ENCODE assay signal across 17 cellular contexts in the genomic region with DNA sequence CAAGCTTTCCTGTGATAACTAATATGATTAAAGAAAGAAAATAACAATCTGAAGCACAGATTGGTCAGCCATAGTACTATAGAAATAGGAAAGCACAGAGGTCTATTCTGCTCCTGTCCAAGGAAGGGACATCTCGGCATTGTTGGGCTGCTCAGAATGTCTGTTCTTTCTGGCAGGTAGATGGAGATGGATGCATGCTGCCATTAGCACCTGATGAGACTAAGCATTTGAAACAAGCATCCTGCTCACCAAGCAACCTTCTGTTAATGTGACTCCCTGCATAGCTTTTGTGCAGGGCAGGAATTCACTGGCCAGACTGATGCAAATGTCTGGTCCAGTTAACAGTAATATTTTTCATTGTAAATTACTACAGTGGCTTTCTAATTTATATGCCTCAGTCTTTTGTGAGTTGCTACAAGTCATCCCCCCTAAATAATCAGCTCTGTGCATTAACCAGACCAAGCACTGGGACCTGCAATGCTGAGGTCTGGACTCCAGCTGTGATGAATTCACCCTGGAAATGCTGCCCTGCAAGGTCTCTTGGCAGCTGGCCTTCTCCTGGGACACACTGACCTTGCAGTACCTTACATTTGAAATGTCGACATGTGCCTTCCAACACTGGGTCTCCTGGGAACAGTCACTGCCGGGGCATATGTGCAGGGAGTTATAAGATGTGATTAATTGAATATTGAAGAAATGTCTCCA.
DNase-seq lines count a peak whose midpoint lies in the region; ATAC-seq and TF ChIP-seq lines count a peak whose summit lies in the region.
"Had no signal": no experiment of that assay in that cellular context is flagged by ENCODE, and none has a peak within 500 bp of the region (broad histone marks: within the 10 kb centered on the region; RNA-seq: fewer than 3 reads in every experiment).

No MANE protein-coding gene starts in this region.

- in situ Hi-C loops in ACHN (cut with HindIII; ENCODE audit: low pct_ligation_motif_present, low pct_unique_long_range_greater_than_20kb, low sequenced_read_pairs), result no loop called here

- CTCF ChIA-PET in WTC11 (lab: Charles Lee), result interaction anchor here (1.3 kb wide), 1 partner anchor 12 kb away, joined by 6 read pairs; no protein-coding TSS in a partner anchor

- TF ChIP-seq CTCF in WTC11 (IDR thresholded peaks at IDR 0.05), result no peak
- TF ChIP-seq CTCF in fibroblast of mammary gland (conservative IDR thresholded peaks at IDR 0.05; ENCODE audit: control insufficient read depth, insufficient read depth, low read depth, low read length), result no peak

- no peak overlapping the region for H3K4me3 ChIP-seq in fibroblast of mammary gland (ENCODE audit: control insufficient read depth, low read depth, low read length)
- H3K4me3 ChIP-seq: GM23248, K562, Peyer's patch had no signal

- ATAC-seq in WTC11 (peak; percentile 88), GM21381 (IDR thresholded peaks at IDR 0.05; ENCODE audit: unreplicated experiment) (no peak)
- ATAC-seq: K562 had no signal

- no peaks in the 10 kb centered on the region for H3K9me3 Mint-ChIP-seq in WTC11

- DNase-seq in activated naive CD4-positive, alpha-beta T cell treated with Interleukin-2 at 50 U/mL for 16 hours, result peak; percentile 1
- no peak for DNase-seq in activated naive CD4-positive, alpha-beta T cell treated with anti-CD3 and anti-CD28 coated beads, Interleukin-2, amount 50 U/mL, for 16 hours
- DNase-seq in WTC11 (ENCODE audit: low spot score), result peak; percentile 18
- DNase-seq in fibroblast of mammary gland (ENCODE audit: low read depth), result peak; percentile 18
- DNase-seq in dermis blood vessel endothelial cell, result no peak
- no peak for DNase-seq in midbrain (lab: John Stamatoyannopoulos, UW)
- no peak for DNase-seq in ACHN
- DNase-seq: Caco-2, DMS79 treated with DMSO at 0.1 percent for 48 hours, GDM1, GM23248, NCI-H1092, NCI-H1694, Peyer's patch, Right ventricle myocardium superior had no signal

- H3K4me3 Mint-ChIP-seq in WTC11, result no peak overlapping the region

- H3K4me1 Mint-ChIP-seq in WTC11, result peaks cover 12% of the 10 kb centered on the region

- H3K36me3 Mint-ChIP-seq in WTC11, result no peaks in the 10 kb centered on the region

- H3K27ac Mint-ChIP-seq in WTC11, result peak overlapping the region; percentile 25; the same call in 1 of the 2 replicates

- no peaks in the 10 kb centered on the region for H3K27me3 Mint-ChIP-seq in WTC11 (ENCODE audit: low read depth)

- POLR2A ChIA-PET in WTC11 (lab: Charles Lee), result no interaction called here

TF ChIP-seq in WTC11, 78 proteins besides CTCF, POLR2A, EP300 and RAD21:
- TF ChIP-seq AFF4 (CRISPR knock-in tag; IDR thresholded peaks at IDR 0.05; ENCODE audit: borderline replicate concordance) (no peak), MAX (CRISPR knock-in tag; IDR thresholded peaks at IDR 0.05) (no peak), ESRRA (CRISPR knock-in tag; IDR thresholded peaks at IDR 0.05; ENCODE audit: borderline replicate concordance) (no peak), ZNF671 (CRISPR knock-in tag; IDR thresholded peaks at IDR 0.05) (no peak), NFATC4 (CRISPR knock-in tag; IDR thresholded peaks at IDR 0.05) (no peak), ZNF263 (CRISPR knock-in tag; IDR thresholded peaks at IDR 0.05; ENCODE audit: low read depth) (no peak), SOX15 (CRISPR knock-in tag; IDR thresholded peaks at IDR 0.05) (no peak), PREB (CRISPR knock-in tag; IDR thresholded peaks at IDR 0.05; ENCODE audit: borderline replicate concordance) (no peak), IRF1 (CRISPR knock-in tag; IDR thresholded peaks at IDR 0.05) (no peak), ATF1 (CRISPR knock-in tag; IDR thresholded peaks at IDR 0.05) (no peak)
- TF ChIP-seq, protein P1, sequence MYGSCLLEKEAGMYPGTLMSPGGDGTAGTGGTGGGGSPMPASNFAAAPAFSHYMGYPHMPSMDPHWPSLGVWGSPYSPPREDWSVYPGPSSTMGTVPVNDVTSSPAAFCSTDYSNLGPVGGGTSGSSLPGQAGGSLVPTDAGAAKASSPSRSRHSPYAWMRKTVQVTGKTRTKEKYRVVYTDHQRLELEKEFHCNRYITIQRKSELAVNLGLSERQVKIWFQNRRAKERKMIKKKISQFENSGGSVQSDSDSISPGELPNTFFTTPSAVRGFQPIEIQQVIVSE (CRISPR knock-in tag; IDR thresholded peaks at IDR 0.05; ENCODE audit: borderline replicate concordance), result no peak
TF ChIP-seq in WTC11: peak in this region for 0.

Comparison
In these comparisons a context has a peak if more than half of its experiments do, and no peak if none do; other contexts are left out.
1. DNase-seq: peak in activated naive CD4-positive, alpha-beta T cell treated with Interleukin-2 at 50 U/mL for 16 hours (single experiment), WTC11 (single experiment) and fibroblast of mammary gland (single experiment); none in activated naive CD4-positive, alpha-beta T cell treated with anti-CD3 and anti-CD28 coated beads, Interleukin-2, amount 50 U/mL, for 16 hours (single experiment), dermis blood vessel endothelial cell (single experiment), midbrain (single experiment) and ACHN (single experiment).